In genomic region chr16:88309905-88310259, GRCh38 we compare ENCODE assay signal across 1 cellular context.
TF ChIP-seq lines count a peak whose summit lies in the region.

No MANE protein-coding gene starts in this region.

TF ChIP-seq in GM23338, 12 proteins besides CTCF, POLR2A, EP300 and RAD21 (continued from another document):
- TF ChIP-seq REST (IDR thresholded peaks at IDR 0.05; ENCODE audit: unreplicated experiment) (no peak), NANOG (IDR thresholded peaks at IDR 0.05; ENCODE audit: borderline replicate concordance) (no peak), CREB1 (CRISPR knock-in tag; IDR thresholded peaks at IDR 0.05; ENCODE audit: low read depth) (no peak), POLR2AphosphoS5 (IDR thresholded peaks at IDR 0.05; ENCODE audit: low read depth) (no peak), ZNF462 (CRISPR knock-in tag; IDR thresholded peaks at IDR 0.05) (no peak), EZH2 (IDR thresholded peaks at IDR 0.05; ENCODE audit: low read depth, unreplicated experiment) (no peak), EZH2phosphoT487 (IDR thresholded peaks at IDR 0.05; ENCODE audit: unreplicated experiment) (no peak), ZNF114 (CRISPR knock-in tag; IDR thresholded peaks at IDR 0.05) (no peak), STAT1 (IDR thresholded peaks at IDR 0.05; ENCODE audit: unreplicated experiment) (no peak), JUNB (IDR thresholded peaks at IDR 0.05; ENCODE audit: unreplicated experiment) (no peak)
TF ChIP-seq in GM23338: peak in this region for 0.
